In genomic region chr2:237687666-237688065, GRCh38 we compare ENCODE assay signal across 8 cellular contexts.
DNase-seq lines count a peak whose midpoint lies in the region; ATAC-seq and TF ChIP-seq lines count a peak whose summit lies in the region.

No MANE protein-coding gene starts in this region.

- DNase-seq in HS-5 (ENCODE audit: low read depth) (peak; percentile 100), mesenteric fat pad (ENCODE audit: low spot score) (peak; percentile 91), NCI-H146 (lab: John Stamatoyannopoulos, UW) (no peak), glutamatergic neuron (no peak)
- DNase-seq in activated CD4-positive, CD25-positive, alpha-beta regulatory T cell treated with anti-CD3 and anti-CD28 coated beads, Interleukin-2, amount 50 U/mL, for 16 hours (ENCODE audit: low read depth, low spot score), result peak; percentile 71
- DNase-seq in central memory CD8-positive, alpha-beta T cell (ENCODE audit: low spot score in 2 of 2), result peak; percentile 65 to 92
- peak; percentile 71 for DNase-seq in stimulated activated naive B cell treated with anti-CD40 and anti-IgM and Interleukin-4, amounts not matched to agents 10 μg/mL and 1 μg/mL and 100 μg/mL, for 72 hours

- peaks cover 16% of the 10 kb centered on the region for H3K36me3 Mint-ChIP-seq in central memory CD8-positive, alpha-beta T cell (ENCODE audit: insufficient read depth)
- H3K36me3 Mint-ChIP-seq in stimulated activated naive B cell treated with anti-CD40 and anti-IgM and Interleukin-4, amounts not matched to agents 10 μg/mL and 1 μg/mL and 100 μg/mL, for 72 hours, result peaks cover 19 to 29% of the 10 kb centered on the region in 2 donors
- H3K36me3 Mint-ChIP-seq in glutamatergic neuron (ENCODE audit: unreplicated experiment), result no peaks in the 10 kb centered on the region

- peak; percentile 55 for ATAC-seq in GM18870 (IDR thresholded peaks at IDR 0.05; ENCODE audit: unreplicated experiment)
- ATAC-seq in central memory CD8-positive, alpha-beta T cell (replicated peaks; ENCODE audit: extremely low read depth, poor library complexity, severe bottlenecking), result peak; percentile 90
- peak; percentile 73 to 78 for ATAC-seq in stimulated activated naive B cell treated with anti-CD40 and anti-IgM and Interleukin-4, amounts not matched to agents 10 μg/mL and 1 μg/mL and 100 μg/mL, for 72 hours (replicated peaks)

- TF ChIP-seq CTCF in glutamatergic neuron (IDR thresholded peaks at IDR 0.05; ENCODE audit: partially characterized antibody, unreplicated experiment), result no peak

- H3K9me3 Mint-ChIP-seq in central memory CD8-positive, alpha-beta T cell, result no peaks in the 10 kb centered on the region
- H3K9me3 Mint-ChIP-seq in stimulated activated naive B cell treated with anti-CD40 and anti-IgM and Interleukin-4, amounts not matched to agents 10 μg/mL and 1 μg/mL and 100 μg/mL, for 72 hours, result peaks cover 0 to 3% of the 10 kb centered on the region in 2 donors
- H3K9me3 Mint-ChIP-seq in glutamatergic neuron (ENCODE audit: unreplicated experiment), result peaks cover 11% of the 10 kb centered on the region

- peak overlapping the region; percentile 99 for H3K27ac Mint-ChIP-seq in central memory CD8-positive, alpha-beta T cell (ENCODE audit: low read depth)
- peak overlapping the region; percentile 91 for H3K27ac Mint-ChIP-seq in stimulated activated naive B cell treated with anti-CD40 and anti-IgM and Interleukin-4, amounts not matched to agents 10 μg/mL and 1 μg/mL and 100 μg/mL, for 72 hours
- H3K27ac Mint-ChIP-seq in glutamatergic neuron (ENCODE audit: unreplicated experiment), result no peak overlapping the region

- H3K27me3 Mint-ChIP-seq in central memory CD8-positive, alpha-beta T cell, result no peaks in the 10 kb centered on the region
- no peaks in the 10 kb centered on the region for H3K27me3 Mint-ChIP-seq in stimulated activated naive B cell treated with anti-CD40 and anti-IgM and Interleukin-4, amounts not matched to agents 10 μg/mL and 1 μg/mL and 100 μg/mL, for 72 hours
- H3K27me3 Mint-ChIP-seq in glutamatergic neuron (ENCODE audit: unreplicated experiment), result peaks cover 3% of the 10 kb centered on the region

- H3K4me1 Mint-ChIP-seq in central memory CD8-positive, alpha-beta T cell, result peaks cover 44% of the 10 kb centered on the region
- peaks cover 35 to 60% of the 10 kb centered on the region in 2 donors for H3K4me1 Mint-ChIP-seq in stimulated activated naive B cell treated with anti-CD40 and anti-IgM and Interleukin-4, amounts not matched to agents 10 μg/mL and 1 μg/mL and 100 μg/mL, for 72 hours
- peaks cover under 1% of the 10 kb centered on the region for H3K4me1 Mint-ChIP-seq in glutamatergic neuron (ENCODE audit: low read depth, unreplicated experiment)

- H3K4me3 Mint-ChIP-seq in central memory CD8-positive, alpha-beta T cell, result peak overlapping the region; percentile 70
- H3K4me3 Mint-ChIP-seq in stimulated activated naive B cell treated with anti-CD40 and anti-IgM and Interleukin-4, amounts not matched to agents 10 μg/mL and 1 μg/mL and 100 μg/mL, for 72 hours, result peak overlapping the region in 1 of 2 donors; percentile 49
- H3K4me3 Mint-ChIP-seq in glutamatergic neuron (ENCODE audit: unreplicated experiment), result no peak overlapping the region

Comparison
In these comparisons a context has a peak if more than half of its experiments do, and no peak if none do; other contexts are left out.
1. DNase-seq: peak in HS-5 (single experiment), activated CD4-positive, CD25-positive, alpha-beta regulatory T cell treated with anti-CD3 and anti-CD28 coated beads, Interleukin-2, amount 50 U/mL, for 16 hours (single experiment), central memory CD8-positive, alpha-beta T cell (2 of 2), mesenteric fat pad (single experiment) and stimulated activated naive B cell treated with anti-CD40 and anti-IgM and Interleukin-4, amounts not matched to agents 10 μg/mL and 1 μg/mL and 100 μg/mL, for 72 hours (single experiment); none in NCI-H146 (single experiment) and glutamatergic neuron (single experiment).
2. Peak in every context shown above with its lines, with median percentiles within 50 percentile points of each other: ATAC-seq.